ENCODE assay signal across 27 cellular contexts in genomic region chr17:30917050-30917449, GRCh38. TPM values are rescaled to one million over a fixed set of nuclear protein-coding genes. Genes with fewer than 3 reads are reported as not detected.
"Had no signal": no experiment of that assay in that cellular context is flagged by ENCODE, and none has a peak within 500 bp of the region (broad histone marks: within the 10 kb centered on the region; RNA-seq: fewer than 3 reads in every experiment).

No MANE protein-coding gene starts in this region.

- H3K9me3 ChIP-seq: colonic mucosa, esophagus muscularis mucosa, esophagus squamous epithelium, gastrocnemius medialis, gastroesophageal sphincter, heart left ventricle, heart right ventricle had no signal

- H3K36me3 ChIP-seq: colonic mucosa, esophagus muscularis mucosa, esophagus squamous epithelium, gastrocnemius medialis, gastroesophageal sphincter, heart left ventricle, heart right ventricle had no signal

- H3K27ac ChIP-seq: colonic mucosa, coronary artery, dorsolateral prefrontal cortex, epithelial cell of prostate, esophagus muscularis mucosa, esophagus squamous epithelium, foreskin keratinocyte, gastrocnemius medialis, gastroesophageal sphincter, heart left ventricle, heart right ventricle had no signal

- ATAC-seq: effector memory CD8-positive, alpha-beta T cell; esophagus mucosa; foreskin keratinocyte; gastrocnemius medialis; gastroesophageal sphincter; heart left ventricle; heart right ventricle had no signal

- H3K4me3 ChIP-seq: colonic mucosa, coronary artery, dorsolateral prefrontal cortex, esophagus muscularis mucosa, esophagus squamous epithelium, gastrocnemius medialis, gastroesophageal sphincter, heart left ventricle, heart right ventricle had no signal

- H3K4me1 ChIP-seq: colonic mucosa, foreskin keratinocyte had no signal

- DNase-seq: colonic mucosa; cortex of kidney; dermis blood vessel endothelial cell; dorsolateral prefrontal cortex; effector CD4-positive, alpha-beta T cell; effector CD8-positive, alpha-beta T cell; effector memory CD4-positive, alpha-beta T cell; effector memory CD8-positive, alpha-beta T cell; endodermal cell; erythroblast; esophagus squamous epithelium; foreskin fibroblast; foreskin keratinocyte; foreskin melanocyte; gastrocnemius medialis; glutamatergic neuron; heart left ventricle; heart right ventricle had no signal

- FAIRE-seq: colon, endometrium, endothelial cell of umbilical vein, frontal cortex had no signal

RNA-seq across cellular contexts. Expression of gene ADAP2, which starts 4.7 kb away (rescaled TPM):
- polyA plus RNA-seq: foreskin keratinocyte had no signal
